ENCODE assay signal across 20 cellular contexts in the genomic region with DNA sequence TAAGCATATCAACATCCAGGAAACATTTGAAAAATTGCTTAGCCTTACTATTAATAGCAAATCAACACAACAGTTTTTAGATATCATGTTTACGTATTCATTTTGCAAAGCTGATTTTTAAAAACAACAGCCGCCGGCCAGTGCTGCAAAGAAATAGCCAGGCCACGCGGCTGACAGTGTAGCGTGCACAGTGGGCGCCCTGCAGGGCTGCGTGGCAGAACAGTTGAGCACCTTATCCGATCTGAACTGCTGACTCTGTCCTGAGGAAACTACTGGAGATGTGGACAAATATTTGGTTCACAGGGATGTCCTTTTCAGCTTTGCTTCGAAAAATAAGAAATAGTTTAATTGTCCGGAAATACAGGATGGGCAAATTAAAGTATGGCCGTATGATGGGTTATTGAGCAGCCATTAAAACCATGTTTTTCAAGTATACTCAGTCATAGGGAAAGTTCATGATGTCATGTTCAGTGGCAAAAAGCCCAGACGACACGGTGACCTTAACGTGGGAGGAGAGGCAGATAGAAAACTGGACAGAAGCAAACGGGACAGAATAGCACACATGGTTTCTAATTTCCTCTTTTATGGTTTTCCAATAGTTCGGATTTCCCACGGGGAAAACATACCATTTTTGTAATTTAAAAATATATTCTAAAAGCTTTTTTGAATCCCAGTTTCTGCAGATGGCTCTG. TPM values are rescaled to one million over a fixed set of nuclear protein-coding genes. Genes with fewer than 3 reads are reported as not detected.
A peak's percentile ranks its signal among the peaks of the same experiment; 100 is the strongest.
DNase-seq lines count a peak whose midpoint lies in the region; ATAC-seq, FAIRE-seq and TF ChIP-seq lines count a peak whose summit lies in the region.
"Had no signal": no experiment of that assay in that cellular context is flagged by ENCODE, and none has a peak within 500 bp of the region (broad histone marks: within the 10 kb centered on the region; RNA-seq: fewer than 3 reads in every experiment).

No MANE protein-coding gene starts in this region.

- WGBS in upper lobe of left lung, 2 donors, result 79 to 81% methylated on average over 18 of the region's 18 CpGs

- no peak for FAIRE-seq in kidney (lab: Jason Lieb, UNC)
- FAIRE-seq: A204.1, G401.6 had no signal

- peak overlapping the region; percentile 45 for H3K27ac Mint-ChIP-seq in activated T-cell treated with anti-CD3 and anti-CD28 coated beads, Interleukin-2, amount 50 U/mL, for 24 hours
- H3K27ac Mint-ChIP-seq in MCF 10A (ENCODE audit: low read depth, unreplicated experiment), result no peak overlapping the region
- H3K27ac Mint-ChIP-seq: activated B cell treated with CpG ODN at 0.5 μM for 24 hours had no signal

- no peaks in the 10 kb centered on the region for H3K27me3 Mint-ChIP-seq in activated T-cell treated with anti-CD3 and anti-CD28 coated beads, Interleukin-2, amount 50 U/mL, for 24 hours
- no peaks in the 10 kb centered on the region for H3K27me3 Mint-ChIP-seq in MCF 10A (ENCODE audit: insufficient read depth, unreplicated experiment)
- H3K27me3 Mint-ChIP-seq: activated B cell treated with CpG ODN at 0.5 μM for 24 hours; CD8-positive, alpha-beta memory T cell; effector memory CD8-positive, alpha-beta T cell had no signal

- CTCF ChIA-PET in MCF 10A (lab: Yijun Ruan, JAX), result interaction anchor here (0.6 to 0.7 kb wide), 3 partner anchors 163 to 279 kb away, joined by 3 to 4 read pairs (median 4); no protein-coding TSS in a partner anchor

- H3K4me1 Mint-ChIP-seq in activated T-cell treated with anti-CD3 and anti-CD28 coated beads, Interleukin-2, amount 50 U/mL, for 24 hours (ENCODE audit: low read depth), result no peaks in the 10 kb centered on the region
- H3K4me1 Mint-ChIP-seq in MCF 10A (ENCODE audit: insufficient read depth, unreplicated experiment), result no peaks in the 10 kb centered on the region
- H3K4me1 Mint-ChIP-seq: activated B cell treated with CpG ODN at 0.5 μM for 24 hours; CD8-positive, alpha-beta memory T cell had no signal

- H3K27ac ChIP-seq in kidney (ENCODE audit: low read depth in 2 of 2, low read length in 2 of 2), result no peak overlapping the region
- peak overlapping the region; percentile 10 to 36 (median 30) for H3K27ac ChIP-seq in upper lobe of left lung
- H3K27ac ChIP-seq: ascending aorta, hepatocyte, left lung had no signal

- H3K36me3 ChIP-seq in kidney (ENCODE audit: control insufficient read depth in 1 of 2, insufficient read depth in 2 of 2, low read length in 2 of 2) (peaks cover 61 to 79% of the 10 kb centered on the region in 2 donors), upper lobe of left lung (peaks cover 61 to 100% (median 86%) of the 10 kb centered on the region in 4 donors)

- TF ChIP-seq CTCF in kidney (IDR thresholded peaks at IDR 0.05; ENCODE audit: borderline replicate concordance, extremely low read depth, insufficient read depth), result no peak
- TF ChIP-seq CTCF in upper lobe of left lung (IDR thresholded peaks at IDR 0.05), result no peak
- no peak for TF ChIP-seq CTCF in MCF 10A (IDR thresholded peaks at IDR 0.05; ENCODE audit: unreplicated experiment)

- no peak overlapping the region for H3K4me3 Mint-ChIP-seq in activated T-cell treated with anti-CD3 and anti-CD28 coated beads, Interleukin-2, amount 50 U/mL, for 24 hours
- H3K4me3 Mint-ChIP-seq in MCF 10A (ENCODE audit: unreplicated experiment), result no peak overlapping the region
- H3K4me3 Mint-ChIP-seq: activated B cell treated with CpG ODN at 0.5 μM for 24 hours; effector memory CD8-positive, alpha-beta T cell; nephron had no signal

- no peaks in the 10 kb centered on the region for H3K4me1 ChIP-seq in kidney (ENCODE audit: control insufficient read depth in 1 of 2, insufficient read depth in 1 of 2, low read depth in 1 of 2, low read length in 2 of 2)
- H3K4me1 ChIP-seq in upper lobe of left lung, result peaks cover 0 to 4% (median 2%) of the 10 kb centered on the region in 4 donors
- H3K4me1 ChIP-seq: ascending aorta, left lung had no signal

- no TSS peak for BruUV-seq in MCF 10A (replicated peaks; lab: Mats Ljungman, UMichigan)

- H3K9me3 ChIP-seq in kidney (ENCODE audit: control insufficient read depth in 1 of 2, low read length in 2 of 2), result no peaks in the 10 kb centered on the region
- no peaks in the 10 kb centered on the region for H3K9me3 ChIP-seq in upper lobe of left lung
- H3K9me3 ChIP-seq: ascending aorta, left lung had no signal

- ATAC-seq in upper lobe of left lung (ENCODE audit: low FRiP score in 2 of 2) (peak in 1 of 2 donors; percentile 42), GM18517 (IDR thresholded peaks at IDR 0.05; ENCODE audit: unreplicated experiment) (no peak)
- ATAC-seq: effector memory CD8-positive, alpha-beta T cell; left lung had no signal

- POLR2A ChIA-PET in MCF 10A (lab: Yijun Ruan, JAX), result interaction anchor here (0.5 to 1.5 kb wide), 5 partner anchors 9 to 17 kb away, joined by 3 to 4 read pairs (median 3); no protein-coding TSS in a partner anchor

- no peak for DNase-seq in activated T-cell treated with anti-CD3 and anti-CD28 coated beads, Interleukin-2, amount 50 U/mL, for 24 hours
- no peak for DNase-seq in activated T-cell treated with anti-CD3 and anti-CD28 coated beads for 4 hours
- DNase-seq in dermis microvascular lymphatic vessel endothelial cell (ENCODE audit: low read depth in 2 of 2), result peak; percentile 33 to 71
- DNase-seq in kidney, result peak; percentile 59
- DNase-seq in upper lobe of left lung, result no peak
- no peak for DNase-seq in activated gamma-delta T cell treated with Interleukin-2 at 50 U/mL for 16 hours
- DNase-seq in MCF 10A (ENCODE audit: unreplicated experiment), result no peak
- DNase-seq: activated B cell treated with CpG ODN at 0.5 μM for 24 hours; activated CD8-positive, alpha-beta memory T cell treated with anti-CD3 and anti-CD28 coated beads, Interleukin-2, amount 50 U/mL, for 48 hours; CD8-positive, alpha-beta memory T cell; effector memory CD8-positive, alpha-beta T cell; GOT3; left lung; substantia nigra had no signal

- no peaks in the 10 kb centered on the region for H3K9me3 Mint-ChIP-seq in activated T-cell treated with anti-CD3 and anti-CD28 coated beads, Interleukin-2, amount 50 U/mL, for 24 hours
- no peaks in the 10 kb centered on the region for H3K9me3 Mint-ChIP-seq in MCF 10A (ENCODE audit: unreplicated experiment)
- H3K9me3 Mint-ChIP-seq: activated B cell treated with CpG ODN at 0.5 μM for 24 hours; CD8-positive, alpha-beta memory T cell; effector memory CD8-positive, alpha-beta T cell; nephron had no signal

- no peak for TF ChIP-seq EP300 in upper lobe of left lung (IDR thresholded peaks at IDR 0.05)

- TF ChIP-seq POLR2A in upper lobe of left lung (IDR thresholded peaks at IDR 0.05), result no peak

- intact Hi-C loops in kidney (cut with DNase I) (no loop called here), MCF 10A (cut with micrococcal nuclease) (no loop called here)

- no peak overlapping the region for H3K4me3 ChIP-seq in kidney (ENCODE audit: low read length in 2 of 2)
- no peak overlapping the region for H3K4me3 ChIP-seq in upper lobe of left lung
- H3K4me3 ChIP-seq: ascending aorta, hepatocyte, left lung had no signal

- no peaks in the 10 kb centered on the region for H3K27me3 ChIP-seq in upper lobe of left lung
- H3K27me3 ChIP-seq: ascending aorta, hepatocyte, left lung had no signal

- peaks cover 99% of the 10 kb centered on the region for H3K36me3 Mint-ChIP-seq in activated T-cell treated with anti-CD3 and anti-CD28 coated beads, Interleukin-2, amount 50 U/mL, for 24 hours (ENCODE audit: low read depth)
- H3K36me3 Mint-ChIP-seq in MCF 10A (ENCODE audit: insufficient read depth, unreplicated experiment), result peaks cover 89% of the 10 kb centered on the region

- no peak overlapping the region for H3K9ac ChIP-seq in kidney (ENCODE audit: low read length in 2 of 2)

RNA-seq across cellular contexts. Expression of gene ENDOV, which starts 52.4 kb away (rescaled TPM):
- total RNA-seq in dermis microvascular lymphatic vessel endothelial cell (19.6 and 26.9 TPM in 2 replicates), kidney (28.0 TPM), upper lobe of left lung (10 to 100 TPM; 16.7 to 93.2 (median 25.6) TPM), MCF 10A (2022) (28.0 and 34.4 TPM in 2 replicates)
- 20.3 TPM for polyA plus RNA-seq in kidney (ENCODE audit: insufficient read depth, low read depth, low replicate concordance)

Comparison
In these comparisons a context has a peak if more than half of its experiments do, and no peak if none do; other contexts are left out.
1. DNase-seq: peak in dermis microvascular lymphatic vessel endothelial cell (2 of 2) and kidney (single experiment); none in activated T-cell treated with anti-CD3 and anti-CD28 coated beads, Interleukin-2, amount 50 U/mL, for 24 hours (single experiment), activated T-cell treated with anti-CD3 and anti-CD28 coated beads for 4 hours (single experiment), upper lobe of left lung (0 of 2), activated gamma-delta T cell treated with Interleukin-2 at 50 U/mL for 16 hours (single experiment) and MCF 10A (single experiment).
2. H3K27ac ChIP-seq: peak in upper lobe of left lung (4 of 4); none in kidney (0 of 2).